ENCODE assay signal across 8 cellular contexts in genomic region chr13:108269601-108270328, GRCh38. TPM values are rescaled to one million over a fixed set of nuclear protein-coding genes. Genes with fewer than 3 reads are reported as not detected.
DNase-seq lines count a peak whose midpoint lies in the region; ATAC-seq lines count a peak whose summit lies in the region.

Gene TNFSF13B (plus strand): TSS chr13:108269718. CDS start chr13:108269896, 178 bp downstream.

- peak within 1 kb of the TSS; percentile 56; the same call in 1 of the 2 replicates for H2AFZ ChIP-seq in Karpas-422 (ENCODE audit: low read length)

- no peaks in the 10 kb centered on the region for H3K9me3 ChIP-seq in Karpas-422 (ENCODE audit: low read length)
- H3K9me3 ChIP-seq in duodenal mucosa (ENCODE audit: control insufficient read depth in 1 of 2, low read length in 2 of 2): no peaks in the 10 kb centered on the region

- no peak within 1 kb of the TSS for H2BK120ac ChIP-seq in mesendoderm (ENCODE audit: low read depth, low read length)

- ATAC-seq in GM21528 (IDR thresholded peaks at IDR 0.05; ENCODE audit: low FRiP score, unreplicated experiment): peak; percentile 74

- H3K4ac ChIP-seq in mesendoderm (ENCODE audit: low read depth, low read length): no peak within 1 kb of the TSS

- no peak within 1 kb of the TSS for H3K27ac ChIP-seq in Karpas-422 (ENCODE audit: low read length)
- peak within 1 kb of the TSS; percentile 64 for H3K27ac ChIP-seq in duodenal mucosa (ENCODE audit: low read depth, low read length)
- no peak within 1 kb of the TSS for H3K27ac ChIP-seq in mesendoderm (ENCODE audit: low read depth, low read length)

- H2BK5ac ChIP-seq in mesendoderm (ENCODE audit: low read length): no peak within 1 kb of the TSS

- H3K4me1 ChIP-seq in Karpas-422 (ENCODE audit: low read length): peaks cover 13% of the 10 kb centered on the region
- H3K4me1 ChIP-seq in duodenal mucosa (ENCODE audit: control insufficient read depth in 1 of 2, insufficient read depth in 2 of 2, low read length in 2 of 2): peaks cover 7 to 19% of the 10 kb centered on the region in 2 donors
- H3K4me1 ChIP-seq in mesendoderm (ENCODE audit: control insufficient read depth, low read depth, low read length): no peaks in the 10 kb centered on the region

- H3K4me2 ChIP-seq in Karpas-422 (ENCODE audit: low read depth, low read length, poor library complexity, severe bottlenecking) (peak within 1 kb of the TSS; percentile 21), mesendoderm (ENCODE audit: low read length) (no peak within 1 kb of the TSS)

- H3K79me1 ChIP-seq in mesendoderm (ENCODE audit: low read length): no peaks in the 10 kb centered on the region

- peak within 1 kb of the TSS; percentile 35; the same call in 1 of the 2 replicates for H3K4me3 ChIP-seq in Karpas-422 (ENCODE audit: low read length)
- peak within 1 kb of the TSS; percentile 81 to 87 for H3K4me3 ChIP-seq in duodenal mucosa (ENCODE audit: low read depth in 1 of 2, low read length in 2 of 2)
- H3K4me3 ChIP-seq in mesendoderm (ENCODE audit: low read length): no peak within 1 kb of the TSS

- H3K36me3 ChIP-seq in Karpas-422 (ENCODE audit: insufficient read depth, low read length) (no peaks in the 10 kb centered on the region), duodenal mucosa (ENCODE audit: control insufficient read depth in 1 of 2, insufficient read depth in 2 of 2, low read length in 2 of 2) (no peaks in the 10 kb centered on the region), mesendoderm (ENCODE audit: control insufficient read depth, insufficient read depth, low read length) (no peaks in the 10 kb centered on the region)

- H2AK5ac ChIP-seq in mesendoderm (ENCODE audit: low read length): no peak within 1 kb of the TSS

- WGBS in mesendoderm (ENCODE audit: extremely low coverage, insufficient coverage, low lambda C conversion rate): no CpG with 5 or more reads among the region's 16 CpGs

- H3K27me3 ChIP-seq in Karpas-422 (ENCODE audit: low read length) (no peaks in the 10 kb centered on the region), duodenal mucosa (ENCODE audit: control insufficient read depth in 1 of 2, insufficient read depth in 2 of 2, low read length in 2 of 2) (no peaks in the 10 kb centered on the region), mesendoderm (ENCODE audit: insufficient read depth, low read length, poor library complexity) (no peaks in the 10 kb centered on the region)

- H4K8ac ChIP-seq in mesendoderm (ENCODE audit: low read depth, low read length): no peak within 1 kb of the TSS

- no peak within 1 kb of the TSS for H4K5ac ChIP-seq in mesendoderm (ENCODE audit: low read length)

- H3K79me2 ChIP-seq in Karpas-422 (ENCODE audit: low read length) (no peaks in the 10 kb centered on the region), mesendoderm (ENCODE audit: control insufficient read depth, insufficient read depth, low read length) (no peaks in the 10 kb centered on the region)

- no peaks in the 10 kb centered on the region for H4K20me1 ChIP-seq in Karpas-422 (ENCODE audit: insufficient read depth, low read depth, low read length)

- H3K56ac ChIP-seq in mesendoderm (ENCODE audit: low read length): no peak within 1 kb of the TSS

- no peaks in the 10 kb centered on the region for H3K9me2 ChIP-seq in Karpas-422 (replicated peaks; ENCODE audit: insufficient read depth, low read length)

- peak; percentile 14 for DNase-seq in GDM1 (lab: John Stamatoyannopoulos, UW)
- peak; percentile 69 for DNase-seq in Karpas-422
- peak; percentile 15 to 27 for DNase-seq in activated CD4-positive, alpha-beta T cell treated with anti-CD3 and anti-CD28 coated beads for 24 hours (ENCODE audit: low read depth in 2 of 2)
- DNase-seq in mesendoderm: peak; percentile 74
- peak in 5 of 6 experiments; percentile 1 to 34 (median 10) for DNase-seq in stimulated activated naive CD4-positive, alpha-beta T cell (lab: John Stamatoyannopoulos, UW)
- no peak for DNase-seq in effector CD8-positive, alpha-beta T cell (lab: John Stamatoyannopoulos, UW)

- H3K23ac ChIP-seq in mesendoderm (ENCODE audit: low read length): no peak within 1 kb of the TSS

- H2BK15ac ChIP-seq in mesendoderm (replicated peaks; ENCODE audit: low read depth): no peak within 1 kb of the TSS

- no peak within 1 kb of the TSS for H3K18ac ChIP-seq in mesendoderm (ENCODE audit: low read length)

- peak within 1 kb of the TSS; percentile 44 for H3K9ac ChIP-seq in Karpas-422 (ENCODE audit: low read length)
- H3K9ac ChIP-seq in duodenal mucosa (ENCODE audit: low read depth in 1 of 2, low read length in 2 of 2): peak within 1 kb of the TSS; percentile 64 to 71
- H3K9ac ChIP-seq in mesendoderm (ENCODE audit: low read length): no peak within 1 kb of the TSS

RNA-seq across cellular contexts. Expression of gene TNFSF13B, which starts in this region (rescaled TPM):
- total RNA-seq in Karpas-422 (2014; rRNA removed; shearing (Covaris generic); ENCODE audit: low replicate concordance): 1.1 and 1.3 TPM in 2 replicates
- polyA plus RNA-seq in mesendoderm (2013, experiment 1 of 2): 0.24 TPM
- 0.18 TPM for polyA plus RNA-seq in mesendoderm (2013, experiment 2 of 2)
